2 cellular contexts compared by ENCODE assay signal in the genomic region with DNA sequence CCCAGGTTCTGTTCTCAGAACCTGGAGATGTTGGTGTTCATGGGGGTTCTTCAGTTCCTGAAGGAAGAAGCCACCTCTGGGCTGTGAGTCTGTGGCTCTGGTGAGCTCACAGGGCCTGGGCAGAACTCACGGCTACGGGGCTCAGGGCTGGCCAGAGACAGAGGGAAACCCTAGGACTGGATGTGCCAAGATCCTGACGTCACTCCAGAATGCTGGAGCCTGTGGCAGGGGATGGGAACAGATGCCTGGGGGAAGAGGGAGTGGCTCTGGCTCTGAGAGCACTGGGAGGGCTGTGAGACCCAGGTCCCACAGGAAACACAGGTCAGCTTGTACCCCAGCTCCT.
TF ChIP-seq lines count a peak whose summit lies in the region.

A gene (minus strand): TSS at position 214 of the 343 bp plus-strand sequence.

TF ChIP-seq in IMR-90, 13 proteins besides CTCF, POLR2A, EP300 and RAD21:
- TF ChIP-seq SMC3 (IDR thresholded peaks at IDR 0.05; ENCODE audit: low read depth, low read length) (no peak), MAFK (IDR thresholded peaks at IDR 0.05; ENCODE audit: low read depth, low read length) (no peak), RFX5 (IDR thresholded peaks at IDR 0.05; ENCODE audit: low read depth, low read length) (no peak), RCOR1 (IDR thresholded peaks at IDR 0.05; ENCODE audit: insufficient replicate concordance, low read length) (no peak), MXI1 (IDR thresholded peaks at IDR 0.05; ENCODE audit: borderline replicate concordance, low read depth, low read length) (no peak), CHD1 (IDR thresholded peaks at IDR 0.05; ENCODE audit: low read depth, low read length) (no peak), MAZ (IDR thresholded peaks at IDR 0.05; ENCODE audit: borderline replicate concordance, low read depth, low read length) (no peak), CEBPB (IDR thresholded peaks at IDR 0.05; ENCODE audit: low read depth, low read length) (no peak), FOS (IDR thresholded peaks at IDR 0.05; ENCODE audit: low read depth, low read length) (no peak), BHLHE40 (IDR thresholded peaks at IDR 0.05; ENCODE audit: low read depth, low read length) (no peak), NFE2L2 (IDR thresholded peaks at IDR 0.05; ENCODE audit: low read depth, low read length) (no peak)
- TF ChIP-seq, protein P1, sequence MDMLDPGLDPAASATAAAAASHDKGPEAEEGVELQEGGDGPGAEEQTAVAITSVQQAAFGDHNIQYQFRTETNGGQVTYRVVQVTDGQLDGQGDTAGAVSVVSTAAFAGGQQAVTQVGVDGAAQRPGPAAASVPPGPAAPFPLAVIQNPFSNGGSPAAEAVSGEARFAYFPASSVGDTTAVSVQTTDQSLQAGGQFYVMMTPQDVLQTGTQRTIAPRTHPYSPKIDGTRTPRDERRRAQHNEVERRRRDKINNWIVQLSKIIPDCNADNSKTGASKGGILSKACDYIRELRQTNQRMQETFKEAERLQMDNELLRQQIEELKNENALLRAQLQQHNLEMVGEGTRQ (IDR thresholded peaks at IDR 0.05; ENCODE audit: low read depth, low read length) = no peak
- TF ChIP-seq, protein P2, sequence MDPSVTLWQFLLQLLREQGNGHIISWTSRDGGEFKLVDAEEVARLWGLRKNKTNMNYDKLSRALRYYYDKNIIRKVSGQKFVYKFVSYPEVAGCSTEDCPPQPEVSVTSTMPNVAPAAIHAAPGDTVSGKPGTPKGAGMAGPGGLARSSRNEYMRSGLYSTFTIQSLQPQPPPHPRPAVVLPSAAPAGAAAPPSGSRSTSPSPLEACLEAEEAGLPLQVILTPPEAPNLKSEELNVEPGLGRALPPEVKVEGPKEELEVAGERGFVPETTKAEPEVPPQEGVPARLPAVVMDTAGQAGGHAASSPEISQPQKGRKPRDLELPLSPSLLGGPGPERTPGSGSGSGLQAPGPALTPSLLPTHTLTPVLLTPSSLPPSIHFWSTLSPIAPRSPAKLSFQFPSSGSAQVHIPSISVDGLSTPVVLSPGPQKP (IDR thresholded peaks at IDR 0.05; ENCODE audit: borderline replicate concordance, low read depth, low read length) = no peak
TF ChIP-seq in IMR-90: peak in this region for 0.

TF ChIP-seq in HepG2, 621 proteins besides CTCF, POLR2A, EP300 and RAD21:
- peak; percentile 83 for TF ChIP-seq CREB1 (IDR thresholded peaks at IDR 0.05)
- TF ChIP-seq CREB1 (CRISPR knock-in tag; IDR thresholded peaks at IDR 0.05) = no peak
- TF ChIP-seq HDAC1 (CRISPR knock-in tag; IDR thresholded peaks at IDR 0.05) = no peak
